In the genomic region with DNA sequence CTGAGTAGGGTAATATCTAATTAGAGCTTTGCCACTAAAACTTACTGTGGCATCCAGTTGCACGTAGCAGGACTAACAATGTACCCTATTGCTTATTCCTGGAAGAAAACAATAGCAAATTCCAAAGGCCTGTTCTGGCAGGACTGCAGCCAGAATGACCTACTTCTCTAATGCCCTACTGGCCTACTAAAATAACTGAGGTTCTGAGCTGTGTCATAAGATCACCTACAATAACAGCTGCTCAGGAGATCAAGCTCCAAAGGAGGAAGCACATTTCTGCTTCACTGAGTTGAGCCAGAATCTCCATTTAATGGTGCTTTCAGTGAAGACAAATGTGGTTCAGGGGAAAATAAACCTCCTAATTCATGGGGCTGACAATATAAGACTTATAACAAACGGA, we compare ENCODE assay signal across 14 cellular contexts. TPM values are rescaled to one million over a fixed set of nuclear protein-coding genes. Genes with fewer than 3 reads are reported as not detected.
DNase-seq lines count a peak whose midpoint lies in the region; ATAC-seq and TF ChIP-seq lines count a peak whose summit lies in the region.
"Had no signal": no experiment of that assay in that cellular context is flagged by ENCODE, and none has a peak within 500 bp of the region (broad histone marks: within the 10 kb centered on the region; RNA-seq: fewer than 3 reads in every experiment).

No MANE protein-coding gene starts in this region.

- DNase-seq in GM23248: peak; percentile 63
- peak; percentile 58 to 88 for DNase-seq in SJCRH30
- peak; percentile 53 for DNase-seq in prostate gland (ENCODE audit: low spot score)
- no peak for DNase-seq in stimulated activated CD8-positive, alpha-beta memory T cell treated with anti-CD3 and anti-CD28 coated beads, Interleukin-4, amount 100 ng/mL, for 48 hours
- no peak for DNase-seq in activated CD4-positive, alpha-beta T cell treated with anti-CD3 and anti-CD28 coated beads for 48 hours
- DNase-seq: activated T-cell treated with anti-CD3 and anti-CD28 coated beads, Interleukin-2, amount 50 U/mL, for 1 hour; Caco-2; naive B cell; stimulated activated CD4-positive, alpha-beta T cell treated with anti-CD3 and anti-CD28 coated beads, Interleukin-1b, Interleukin-23, amount 100 ng/mL, for 48 hours; T-helper 9 cell had no signal

- H3K9me3 ChIP-seq in GM23248 (ENCODE audit: low read depth) (no peaks in the 10 kb centered on the region), SJCRH30 (replicated peaks) (no peaks in the 10 kb centered on the region), prostate gland (no peaks in the 10 kb centered on the region)
- H3K9me3 ChIP-seq: Caco-2 had no signal

- ATAC-seq in esophagus mucosa: peak; percentile 85
- no peak for ATAC-seq in HG03378 (IDR thresholded peaks at IDR 0.05; ENCODE audit: unreplicated experiment)
- ATAC-seq in GM21390 (IDR thresholded peaks at IDR 0.05; ENCODE audit: unreplicated experiment): no peak

- no peaks in the 10 kb centered on the region for H3K9me2 ChIP-seq in GM23248 (ENCODE audit: insufficient read depth)

- no peaks in the 10 kb centered on the region for H3K36me3 ChIP-seq in GM23248 (ENCODE audit: low read depth)
- no peaks in the 10 kb centered on the region for H3K36me3 ChIP-seq in SJCRH30
- no peaks in the 10 kb centered on the region for H3K36me3 ChIP-seq in prostate gland

- no peaks in the 10 kb centered on the region for H4K20me1 ChIP-seq in GM23248 (ENCODE audit: insufficient read depth)

- peaks cover 9% of the 10 kb centered on the region for H3F3A ChIP-seq in GM23248 (ENCODE audit: insufficient read depth)

- H2AFZ ChIP-seq in GM23248: no peak overlapping the region

- H3K4me1 ChIP-seq in GM23248 (ENCODE audit: insufficient read depth) (peaks cover 22% of the 10 kb centered on the region), SJCRH30 (peaks cover 34% of the 10 kb centered on the region), prostate gland (replicated peaks) (no peaks in the 10 kb centered on the region)
- H3K4me1 ChIP-seq: Caco-2 had no signal

- H3K27ac ChIP-seq in GM23248: no peak overlapping the region
- H3K27ac ChIP-seq in SJCRH30: peak overlapping the region; percentile 48
- peak overlapping the region in 1 of 2 donors; percentile 22 for H3K27ac ChIP-seq in prostate gland
- H3K27ac ChIP-seq: KMS-11 had no signal

- H3K27me3 ChIP-seq in GM23248 (replicated peaks; ENCODE audit: insufficient read depth) (no peaks in the 10 kb centered on the region), SJCRH30 (no peaks in the 10 kb centered on the region), prostate gland (replicated peaks; ENCODE audit: insufficient read depth) (no peaks in the 10 kb centered on the region)

- WGBS in GM23248 (ENCODE audit: low coverage in 1 of 2, low lambda C conversion rate in 2 of 2, missing lambda C conversion rate in 2 of 2), 2 experiments: 69 to 80% methylated on average over 2 of the region's 2 CpGs
- WGBS in prostate gland: 38% methylated on average over 2 of the region's 2 CpGs

- no peaks in the 10 kb centered on the region for H3K79me2 ChIP-seq in GM23248 (ENCODE audit: insufficient read depth)

- in situ Hi-C loops in GM23248 (cut with MboI): no loop called here

- H3K4me2 ChIP-seq in GM23248 (ENCODE audit: unreplicated experiment): no peak overlapping the region
- H3K4me2 ChIP-seq: KMS-11 had no signal

- TF ChIP-seq POLR2A in prostate gland (IDR thresholded peaks at IDR 0.05): no peak

- no peak overlapping the region for H3K9ac ChIP-seq in GM23248
- H3K9ac ChIP-seq: KMS-11 had no signal

- TF ChIP-seq CTCF in prostate gland (IDR thresholded peaks at IDR 0.05): no peak

- H3K4me3 ChIP-seq in GM23248: no peak overlapping the region
- no peak overlapping the region for H3K4me3 ChIP-seq in SJCRH30
- no peak overlapping the region for H3K4me3 ChIP-seq in prostate gland

- intact Hi-C loops in prostate gland (cut with DNase I): no loop called here

RNA-seq across cellular contexts. Expression of a gene that starts 42.2 kb away (rescaled TPM):
- total RNA-seq in GM23248 (2014; rRNA removed; shearing (Covaris generic)): 20.0 TPM in 2 replicates
- 15.5 and 15.9 TPM in 2 replicates for polyA plus RNA-seq in GM23248 (2016; fragmentation: Nextera tagmentation; extraction: Ambion mirVana)
- 0.18 and 0.40 TPM in 2 replicates for total RNA-seq in SJCRH30 (2014; rRNA removed; shearing (Covaris generic))
- total RNA-seq in esophagus mucosa (3.2 TPM), prostate gland (10 to 100 TPM in 1 of 2 donors, not detected in 1; 15.2 TPM)

Comparison
In these comparisons a context has a peak if more than half of its experiments do, and no peak if none do; other contexts are left out.
1. DNase-seq: peak in GM23248 (single experiment), SJCRH30 (2 of 2) and prostate gland (single experiment); none in stimulated activated CD8-positive, alpha-beta memory T cell treated with anti-CD3 and anti-CD28 coated beads, Interleukin-4, amount 100 ng/mL, for 48 hours (single experiment) and activated CD4-positive, alpha-beta T cell treated with anti-CD3 and anti-CD28 coated beads for 48 hours (single experiment).